In genomic region chr2:28052691-28053090, GRCh38 we compare ENCODE assay signal across 24 cellular contexts.
DNase-seq lines count a peak whose midpoint lies in the region; ATAC-seq and TF ChIP-seq lines count a peak whose summit lies in the region.
"Had no signal": no experiment of that assay in that cellular context is flagged by ENCODE, and none has a peak within 500 bp of the region (broad histone marks: within the 10 kb centered on the region; RNA-seq: fewer than 3 reads in every experiment).

No MANE protein-coding gene starts in this region.

- TF ChIP-seq CTCF in MCF 10A (IDR thresholded peaks at IDR 0.05; ENCODE audit: unreplicated experiment) (no peak), breast epithelium (IDR thresholded peaks at IDR 0.05) (no peak), astrocyte of the spinal cord (IDR thresholded peaks at IDR 0.05; ENCODE audit: low read depth, low read length) (no peak), gastroesophageal sphincter (IDR thresholded peaks at IDR 0.05) (no peak), GM13976 (IDR thresholded peaks at IDR 0.05; ENCODE audit: borderline replicate concordance, control extremely low read depth, extremely low read depth, insufficient read depth, missing control alignments) (no peak)

- H3K4me3 Mint-ChIP-seq in MCF 10A (ENCODE audit: unreplicated experiment) = no peak overlapping the region
- H3K4me3 Mint-ChIP-seq: immature natural killer cell; natural killer cell treated with Interleukin-12 subunit alpha and Interleukin-12 subunit beta and Interleukin-15 and Interleukin-18, amount 100 ng/mL, for 72 hours had no signal

- H3K4me1 ChIP-seq in breast epithelium (no peaks in the 10 kb centered on the region), gastroesophageal sphincter (peaks cover 0 to 25% (median 5%) of the 10 kb centered on the region in 3 donors)
- H3K4me1 ChIP-seq: testis had no signal

- H3K4me3 ChIP-seq in breast epithelium (no peak overlapping the region), astrocyte of the spinal cord (ENCODE audit: low read depth, low read length) (no peak overlapping the region), gastroesophageal sphincter (no peak overlapping the region)
- H3K4me3 ChIP-seq: coronary artery, lung, testis had no signal

- POLR2A ChIA-PET in MCF 10A (lab: Yijun Ruan, JAX) = no interaction called here

- peaks cover 14% of the 10 kb centered on the region for H3K36me3 Mint-ChIP-seq in MCF 10A (ENCODE audit: insufficient read depth, unreplicated experiment)

- TF ChIP-seq POLR2A in breast epithelium (IDR thresholded peaks at IDR 0.05) = no peak
- TF ChIP-seq POLR2A in gastroesophageal sphincter (IDR thresholded peaks at IDR 0.05) = no peak

- H3K9me3 Mint-ChIP-seq in MCF 10A (ENCODE audit: unreplicated experiment) = no peaks in the 10 kb centered on the region
- H3K9me3 Mint-ChIP-seq: immature natural killer cell; natural killer cell treated with Interleukin-12 subunit alpha and Interleukin-12 subunit beta and Interleukin-15 and Interleukin-18, amount 100 ng/mL, for 72 hours had no signal

- no peaks in the 10 kb centered on the region for H3K27me3 Mint-ChIP-seq in MCF 10A (ENCODE audit: insufficient read depth, unreplicated experiment)
- H3K27me3 Mint-ChIP-seq: natural killer cell treated with Interleukin-12 subunit alpha and Interleukin-12 subunit beta and Interleukin-15 and Interleukin-18, amount 100 ng/mL, for 72 hours; progenitor cell of endocrine pancreas had no signal

- TF ChIP-seq EP300 in gastroesophageal sphincter (IDR thresholded peaks at IDR 0.05) = no peak

- ATAC-seq in activated CD4-positive, CD25-positive, alpha-beta regulatory T cell treated with anti-CD3 and anti-CD28 coated beads, Interleukin-2, amount 50 U/mL, for 24 hours = no peak
- no peak for ATAC-seq in gastroesophageal sphincter
- ATAC-seq: natural killer cell treated with Interleukin-12 subunit alpha and Interleukin-12 subunit beta and Interleukin-15 and Interleukin-18, amount 100 ng/mL, for 72 hours had no signal

- peak overlapping the region; percentile 23 for H3K27ac Mint-ChIP-seq in MCF 10A (ENCODE audit: low read depth, unreplicated experiment)
- H3K27ac Mint-ChIP-seq: immature natural killer cell, progenitor cell of endocrine pancreas had no signal

- H3K9me3 ChIP-seq in breast epithelium (no peaks in the 10 kb centered on the region), gastroesophageal sphincter (no peaks in the 10 kb centered on the region)
- H3K9me3 ChIP-seq: testis had no signal

- peak overlapping the region in 1 of 2 donors; percentile 15 for H3K27ac ChIP-seq in breast epithelium
- H3K27ac ChIP-seq in gastroesophageal sphincter = no peak overlapping the region
- H3K27ac ChIP-seq: C4-2B, coronary artery, testis had no signal

- no peak for DNase-seq in MCF 10A (ENCODE audit: unreplicated experiment)
- DNase-seq in breast epithelium (ENCODE audit: low spot score in 2 of 2) = no peak
- DNase-seq in astrocyte of the spinal cord (ENCODE audit: low read depth, low spot score) = peak; percentile 29
- peak; percentile 27 for DNase-seq in iris pigment epithelial cell (ENCODE audit: low read depth)
- DNase-seq in C1 segment of cervical spinal cord (lab: John Stamatoyannopoulos, UW) = no peak
- no peak for DNase-seq in GM13976 (ENCODE audit: low spot score)
- DNase-seq: 8988T; activated naive CD4-positive, alpha-beta T cell; DMS53; GOT3; immature natural killer cell; MM.1S; NCI-H1694; NCI-H446 treated with DMSO at 0.1 percent for 48 hours; stimulated activated CD4-positive, alpha-beta T cell treated with anti-CD3 and anti-CD28 coated beads, Interleukin-12 subunit alpha, Interleukin-12 subunit beta, amount 100 ng/mL, for 4 hours; T-helper 1 cell; testis had no signal

- no TSS peak for BruUV-seq in MCF 10A (replicated peaks; lab: Mats Ljungman, UMichigan)

- H3K27me3 ChIP-seq in breast epithelium (no peaks in the 10 kb centered on the region), gastroesophageal sphincter (no peaks in the 10 kb centered on the region)
- H3K27me3 ChIP-seq: testis had no signal

- CTCF ChIA-PET in MCF 10A (lab: Yijun Ruan, JAX) = interaction anchor here (0.6 kb wide), 1 partner anchor 332 kb away, joined by 3 read pairs; no protein-coding TSS in a partner anchor

- in situ Hi-C loops in astrocyte of the spinal cord (cut with HindIII; ENCODE audit: low sequenced_read_pairs) (no loop called here), GM13976 (cut with MboI; ENCODE audit: low sequenced_read_pairs, unreplicated experiment) (no loop called here)

- WGBS in gastroesophageal sphincter (ENCODE audit: low coverage in 1 of 2), 2 donors = 38 to 57% methylated on average over 1 of the region's 1 CpG

- peaks cover 11% of the 10 kb centered on the region for H3K4me1 Mint-ChIP-seq in MCF 10A (ENCODE audit: insufficient read depth, unreplicated experiment)
- H3K4me1 Mint-ChIP-seq: immature natural killer cell had no signal

- intact Hi-C loops in MCF 10A (cut with micrococcal nuclease) = no loop called here
- intact Hi-C loops in breast epithelium (cut with DNase I; ENCODE audit: low total_unique reads) = no loop called here

- H3K36me3 ChIP-seq in breast epithelium (no peaks in the 10 kb centered on the region), gastroesophageal sphincter (no peaks in the 10 kb centered on the region)

Comparison
In these comparisons a context has a peak if more than half of its experiments do, and no peak if none do; other contexts are left out.
1. DNase-seq: peak in astrocyte of the spinal cord (single experiment) and iris pigment epithelial cell (single experiment); none in MCF 10A (single experiment), breast epithelium (0 of 2), C1 segment of cervical spinal cord (0 of 14) and GM13976 (single experiment).